1 cellular context compared by ENCODE assay signal in genomic region chr9:113446323-113446740, GRCh38.
TF ChIP-seq lines count a peak whose summit lies in the region.

No MANE protein-coding gene starts in this region.

TF ChIP-seq in GM12878, 131 proteins besides CTCF, POLR2A, EP300 and RAD21:
- TF ChIP-seq ZNF622 (IDR thresholded peaks at IDR 0.05) (no peak), STAT1 (conservative IDR thresholded peaks at IDR 0.05) (no peak), SKIL (IDR thresholded peaks at IDR 0.05; ENCODE audit: low read depth, poor library complexity, severe bottlenecking) (peak; percentile 24), SMC3 (IDR thresholded peaks at IDR 0.05; ENCODE audit: borderline replicate concordance, low read length) (peak; percentile 94), IKZF2 (IDR thresholded peaks at IDR 0.05) (peak in 1 of 2 experiments; percentile 32; a peak in 1 of 4 replicates)
